ENCODE assay signal across 8 cellular contexts in genomic region chr21:46285761-46286667, GRCh38. TPM values are rescaled to one million over a fixed set of nuclear protein-coding genes. Genes with fewer than 3 reads are reported as not detected.
DNase-seq lines count a peak whose midpoint lies in the region; ATAC-seq and TF ChIP-seq lines count a peak whose summit lies in the region.

Gene YBEY, plus strand, starts transcription at chr21:46286342. Its CDS starts 572 bp downstream, at chr21:46286914.

- peak within 1 kb of the TSS; percentile 86 to 95 for H3K27ac ChIP-seq in SK-N-SH (ENCODE audit: low read depth in 2 of 2, low read length in 1 of 2)
- peak within 1 kb of the TSS; percentile 85 for H3K27ac ChIP-seq in temporal lobe (ENCODE audit: low read depth, low read length)

- TF ChIP-seq CTCF in GM10248 (IDR thresholded peaks at IDR 0.05; ENCODE audit: control extremely low read depth, extremely low read depth, low read depth, missing control alignments) (peak; percentile 55), HFFc6 (IDR thresholded peaks at IDR 0.05) (peak; percentile 69), NB4 (IDR thresholded peaks at IDR 0.05; ENCODE audit: low read depth, low read length) (no peak), SK-N-SH (IDR thresholded peaks at IDR 0.05) (peak; percentile 42), omental fat pad (IDR thresholded peaks at IDR 0.05) (no peak)

- peak; percentile 97 for ATAC-seq in omental fat pad (ENCODE audit: low FRiP score)

- TF ChIP-seq RAD21 in SK-N-SH (IDR thresholded peaks at IDR 0.05; ENCODE audit: low read length), result no peak

- no peaks in the 10 kb centered on the region for H3K9me2 ChIP-seq in SK-N-SH

- H3K4me2 ChIP-seq in SK-N-SH, result peak within 1 kb of the TSS; percentile 72

- TF ChIP-seq POLR2A in NB4 (IDR thresholded peaks at IDR 0.05; ENCODE audit: extremely low read depth, insufficient read length), result peak; percentile 63

- H3K27ac Mint-ChIP-seq in HFFc6, result peak within 1 kb of the TSS; percentile 92
- peak within 1 kb of the TSS; percentile 99 for H3K27ac Mint-ChIP-seq in activated naive CD4-positive, alpha-beta T cell treated with anti-CD3 and anti-CD28 coated beads, Interleukin-2, amount 50 U/mL, for 24 hours

- WGBS in SK-N-SH (ENCODE audit: low lambda C conversion rate), result 1% methylated on average over 25 of the region's 108 CpGs

- H2AFZ ChIP-seq in SK-N-SH (ENCODE audit: low read depth), result peak within 1 kb of the TSS; percentile 88

- H3K36me3 Mint-ChIP-seq in HFFc6 (ENCODE audit: low read depth), result peaks cover 23% of the 10 kb centered on the region
- peaks cover 11% of the 10 kb centered on the region for H3K36me3 Mint-ChIP-seq in activated naive CD4-positive, alpha-beta T cell treated with anti-CD3 and anti-CD28 coated beads, Interleukin-2, amount 50 U/mL, for 24 hours

- H3K4me3 ChIP-seq in NB4 (ENCODE audit: low read depth, low read length) (peak within 1 kb of the TSS; percentile 93), SK-N-SH (ENCODE audit: low read depth in 2 of 2, low read length in 1 of 2) (peak within 1 kb of the TSS; percentile 72 to 77)

- no peaks in the 10 kb centered on the region for H3K27me3 ChIP-seq in SK-N-SH (ENCODE audit: insufficient read depth)

- peaks cover 14% of the 10 kb centered on the region for H3F3A ChIP-seq in SK-N-SH (replicated peaks; ENCODE audit: insufficient read depth)

- POLR2A ChIA-PET in GM10248 (lab: Yijun Ruan, JAX), result interaction anchor here (1.1 kb wide), 1 partner anchor 25 kb away, joined by 3 read pairs; no protein-coding TSS in a partner anchor
- POLR2A ChIA-PET in SK-N-SH (lab: Yijun Ruan, JAX), result no interaction called here

- no peaks in the 10 kb centered on the region for H3K9me3 ChIP-seq in SK-N-SH

- CTCF ChIA-PET in GM10248 (lab: Yijun Ruan, JAX) (interaction anchor here (0.7 to 1.7 kb wide), 3 partner anchors 9 to 171 kb away, joined by 3 to 6 read pairs (median 4); no protein-coding TSS in a partner anchor), SK-N-SH (lab: Yijun Ruan, JAX) (interaction anchor here (1.2 kb wide), 1 partner anchor 142 kb away, joined by 7 read pairs; no protein-coding TSS in a partner anchor)

- DNase-seq in GM10248 (ENCODE audit: extremely low spot score) (peak; percentile 97), HFFc6 (peak; percentile 88), NB4 (ENCODE audit: low read depth) (peak; percentile 92), SK-N-SH (peak; percentile 98), glomerular endothelial cell (ENCODE audit: extremely low read depth, low read depth, low spot score) (no peak), omental fat pad (ENCODE audit: low spot score) (peak; percentile 37)

- no peaks in the 10 kb centered on the region; the same call in 1 of the 2 replicates for H3K27me3 Mint-ChIP-seq in HFFc6 (ENCODE audit: insufficient read depth)
- no peaks in the 10 kb centered on the region for H3K27me3 Mint-ChIP-seq in activated naive CD4-positive, alpha-beta T cell treated with anti-CD3 and anti-CD28 coated beads, Interleukin-2, amount 50 U/mL, for 24 hours

- peaks cover 21 to 25% of the 10 kb centered on the region in 2 experiments for H3K4me1 ChIP-seq in SK-N-SH (ENCODE audit: control insufficient read depth in 1 of 2, insufficient read depth in 2 of 2, low read depth in 1 of 2, low read length in 1 of 2)

- peaks cover 20 to 32% of the 10 kb centered on the region in 2 experiments for H3K36me3 ChIP-seq in SK-N-SH (replicated peaks in 1 of 2; ENCODE audit: control insufficient read depth in 1 of 2, insufficient read depth in 2 of 2, low read length in 1 of 2)

- peaks cover 79% of the 10 kb centered on the region for H3K79me2 ChIP-seq in SK-N-SH (ENCODE audit: insufficient read depth)

- no peaks in the 10 kb centered on the region for H3K9me3 Mint-ChIP-seq in HFFc6
- no peaks in the 10 kb centered on the region for H3K9me3 Mint-ChIP-seq in activated naive CD4-positive, alpha-beta T cell treated with anti-CD3 and anti-CD28 coated beads, Interleukin-2, amount 50 U/mL, for 24 hours

- no peak for TF ChIP-seq EP300 in SK-N-SH (IDR thresholded peaks at IDR 0.05; ENCODE audit: borderline replicate concordance in 1 of 2, low read depth in 1 of 2, low read length in 1 of 2)

- H3K4me3 Mint-ChIP-seq in HFFc6, result peak within 1 kb of the TSS; percentile 94
- peak within 1 kb of the TSS; percentile 99 for H3K4me3 Mint-ChIP-seq in activated naive CD4-positive, alpha-beta T cell treated with anti-CD3 and anti-CD28 coated beads, Interleukin-2, amount 50 U/mL, for 24 hours

- peak within 1 kb of the TSS; percentile 95 for H3K9ac ChIP-seq in SK-N-SH

- peaks cover 12% of the 10 kb centered on the region; the same call in 1 of the 2 replicates for H4K20me1 ChIP-seq in SK-N-SH (ENCODE audit: insufficient read depth)

- peaks cover 44% of the 10 kb centered on the region for H3K4me1 Mint-ChIP-seq in HFFc6 (ENCODE audit: low read depth)
- peaks cover 55% of the 10 kb centered on the region for H3K4me1 Mint-ChIP-seq in activated naive CD4-positive, alpha-beta T cell treated with anti-CD3 and anti-CD28 coated beads, Interleukin-2, amount 50 U/mL, for 24 hours

TF ChIP-seq in SK-N-SH, 30 proteins besides CTCF, POLR2A, EP300 and RAD21 (continues in another document):
- TF ChIP-seq RCOR1 (IDR thresholded peaks at IDR 0.05; ENCODE audit: low read length) (0 out of 2 replicates have a peak, but pooled peaks have one; percentile 7), TCF12 (IDR thresholded peaks at IDR 0.05) (no peak), USF1 (IDR thresholded peaks at IDR 0.05; ENCODE audit: borderline replicate concordance, low read depth) (peak; percentile 32; the same call in 1 of the 2 replicates), ELF1 (IDR thresholded peaks at IDR 0.05) (peak; percentile 92), GATA2 (CRISPR knock-in tag; IDR thresholded peaks at IDR 0.05) (no peak), SIN3A (IDR thresholded peaks at IDR 0.05; ENCODE audit: borderline replicate concordance, low read depth, low read length) (peak; percentile 78), GABPA (IDR thresholded peaks at IDR 0.05; ENCODE audit: low read depth) (peak; percentile 92), MAX (IDR thresholded peaks at IDR 0.05; ENCODE audit: low read depth) (peak; percentile 71), FOSL2 (IDR thresholded peaks at IDR 0.05; ENCODE audit: borderline replicate concordance, low read depth) (0 out of 2 replicates have a peak, but pooled peaks have one; percentile 0), RXRA (IDR thresholded peaks at IDR 0.05; ENCODE audit: borderline replicate concordance, low read depth) (no peak), MEF2A (IDR thresholded peaks at IDR 0.05; ENCODE audit: borderline replicate concordance, low read depth) (no peak), FOXM1 (IDR thresholded peaks at IDR 0.05; ENCODE audit: low read depth) (no peak), CHD2 (IDR thresholded peaks at IDR 0.05; ENCODE audit: low read length, partially characterized antibody) (peak; percentile 96), POLR2AphosphoS5 (IDR thresholded peaks at IDR 0.05; ENCODE audit: low read depth, low read length) (peak; percentile 88), FOXJ3 (CRISPR knock-in tag; IDR thresholded peaks at IDR 0.05) (no peak), MXI1 (IDR thresholded peaks at IDR 0.05; ENCODE audit: low read depth, low read length) (peak; percentile 35), NRF1 (IDR thresholded peaks at IDR 0.05; ENCODE audit: low read depth, low read length) (peak; percentile 11; the same call in 1 of the 2 replicates), NFIC (IDR thresholded peaks at IDR 0.05; ENCODE audit: borderline replicate concordance) (no peak), YY1 (IDR thresholded peaks at IDR 0.05; ENCODE audit: low read depth) (no peak), RFX5 (IDR thresholded peaks at IDR 0.05; ENCODE audit: low read length) (no peak), JUND (IDR thresholded peaks at IDR 0.05) (no peak), EZH2phosphoT487 (IDR thresholded peaks at IDR 0.05; ENCODE audit: borderline replicate concordance, low read depth) (no peak), TAF1 (IDR thresholded peaks at IDR 0.05; ENCODE audit: borderline replicate concordance, low read depth, low read length) (peak; percentile 79), PBX3 (IDR thresholded peaks at IDR 0.05) (no peak), TEAD4 (IDR thresholded peaks at IDR 0.05; ENCODE audit: borderline replicate concordance, insufficient read depth) (no peak)

RNA-seq across cellular contexts. Expression of gene YBEY, which starts in this region (rescaled TPM):
- 10 to 100 TPM; 12.5 to 16.0 (median 15.5) TPM for total RNA-seq in HFFc6 (2021; fragmentation: NEBNext Ultra II Directional; extraction: Animal tissue kit (Norgen Biotek cat#: 25700))
- 44.5 and 47.5 TPM in 2 replicates for polyA plus RNA-seq in SK-N-SH (2012; rRNA removed)
- polyA plus RNA-seq in SK-N-SH (2012; cell fraction: cytosol; rRNA removed), result 54.2 and 65.5 TPM in 2 replicates
- polyA plus RNA-seq in SK-N-SH (2012; cell fraction: nucleus; rRNA removed), result 15.3 and 22.2 TPM in 2 replicates
- 12.4 and 16.9 TPM in 2 replicates for total RNA-seq in glomerular endothelial cell
- 10 to 100 TPM in 1 of 4 donors, 1 to 10 TPM in 3; 5.4 to 12.7 (median 9.3) TPM for total RNA-seq in omental fat pad
- total RNA-seq in temporal lobe, result 11.3 TPM

Comparison
In these comparisons a context has a peak if more than half of its experiments do, and no peak if none do; other contexts are left out.
1. CTCF ChIP-seq: peak in GM10248 (single experiment), HFFc6 (single experiment) and SK-N-SH (single experiment); none in NB4 (single experiment) and omental fat pad (0 of 3).